16 cellular contexts compared by ENCODE assay signal in genomic region chr10:79397575-79398303, GRCh38. TPM values are rescaled to one million over a fixed set of nuclear protein-coding genes. Genes with fewer than 3 reads are reported as not detected.
A peak's percentile ranks its signal among the peaks of the same experiment; 100 is the strongest.
DNase-seq lines count a peak whose midpoint lies in the region; ATAC-seq, FAIRE-seq and TF ChIP-seq lines count a peak whose summit lies in the region.
"Had no signal": no experiment of that assay in that cellular context is flagged by ENCODE, and none has a peak within 500 bp of the region (broad histone marks: within the 10 kb centered on the region; RNA-seq: fewer than 3 reads in every experiment).

No MANE protein-coding gene starts in this region.

- no peak for TF ChIP-seq CTCF in HEK293 (tag by site-specific recombination; IDR thresholded peaks at IDR 0.05)
- no peak for TF ChIP-seq CTCF in H1 (IDR thresholded peaks at IDR 0.05; ENCODE audit: control extremely low read depth in 1 of 3, insufficient read depth in 1 of 3, low read depth in 1 of 3, low read length in 3 of 3)
- no peak for TF ChIP-seq CTCF in left lung (IDR thresholded peaks at IDR 0.05)
- no peak for TF ChIP-seq CTCF in vagina (IDR thresholded peaks at IDR 0.05)

- no peak overlapping the region for H4K5ac ChIP-seq in H1 (ENCODE audit: insufficient read length, low read depth, low read length)

- no peaks in the 10 kb centered on the region for H4K20me1 ChIP-seq in H1 (replicated peaks in 1 of 2; ENCODE audit: control insufficient read depth in 1 of 2, insufficient read depth in 2 of 2, low read length in 2 of 2)

- no peak for TF ChIP-seq EP300 in H1 (IDR thresholded peaks at IDR 0.05; ENCODE audit: borderline replicate concordance in 1 of 2, low read depth in 2 of 2, low read length in 2 of 2)

- no peaks in the 10 kb centered on the region for H3K9me3 ChIP-seq in HEK293 (ENCODE audit: control insufficient read depth, insufficient read depth, low read depth, low read length)
- H3K9me3 ChIP-seq in H1 (ENCODE audit: insufficient read depth in 2 of 2, low read depth in 1 of 2, low read length in 1 of 2), result no peaks in the 10 kb centered on the region
- H3K9me3 ChIP-seq in left lung, result no peaks in the 10 kb centered on the region
- no peaks in the 10 kb centered on the region for H3K9me3 ChIP-seq in skeletal muscle tissue (ENCODE audit: control insufficient read depth in 3 of 3, low read length in 3 of 3)
- no peaks in the 10 kb centered on the region for H3K9me3 ChIP-seq in vagina

- H3K27ac ChIP-seq in HEK293 (ENCODE audit: extremely low read depth, low read depth, low read length) (no peak overlapping the region), H1 (ENCODE audit: low read depth, low read length) (no peak overlapping the region), left lung (peak overlapping the region; percentile 81 to 87), skeletal muscle tissue (ENCODE audit: low read depth, low read length) (peak overlapping the region; percentile 95), vagina (no peak overlapping the region)
- H3K27ac ChIP-seq: RWPE1 had no signal

- WGBS in H1 (ENCODE audit: extremely low coverage in 1 of 2, insufficient coverage in 1 of 2, insufficient read length in 1 of 2, insufficient replicate concordance in 2 of 2, low coverage in 1 of 2, low lambda C conversion rate in 2 of 2, missing lambda C conversion rate in 1 of 2), 2 experiments, result 84% methylated on average over 17 of the region's 17 CpGs; no CpG with 5 or more reads in 1 of the 2 experiments

- peak; percentile 3 for ATAC-seq in left lung
- ATAC-seq: K562; naive thymus-derived CD4-positive, alpha-beta T cell had no signal

- no peak overlapping the region for H2AK5ac ChIP-seq in H1 (ENCODE audit: low read depth, low read length)

- H3K4me3 ChIP-seq in HEK293 (ENCODE audit: low read depth, low read length) (no peak overlapping the region), H1 (ENCODE audit: extremely low read depth in 1 of 4, insufficient read depth in 2 of 4, low read depth in 3 of 4, low read length in 4 of 4) (no peak overlapping the region), left lung (no peak overlapping the region), skeletal muscle tissue (ENCODE audit: low read length in 3 of 3) (peak overlapping the region in 1 of 3 donors; percentile 24), vagina (no peak overlapping the region)
- H3K4me3 ChIP-seq: K562 had no signal

- no peak overlapping the region for H2BK12ac ChIP-seq in H1 (ENCODE audit: low read depth, low read length)

- no peak overlapping the region for H2AFZ ChIP-seq in H1 (ENCODE audit: low read length)

- H3K14ac ChIP-seq in H1 (ENCODE audit: insufficient read length), result no peak overlapping the region

- no peak overlapping the region for H2BK15ac ChIP-seq in H1 (ENCODE audit: low read length)

- intact Hi-C loops in left lung (cut with DNase I), result no loop called here
- intact Hi-C loops in vagina (cut with DNase I), result no loop called here

- no peak overlapping the region for H3K18ac ChIP-seq in H1 (ENCODE audit: extremely low read depth, low read length)

- H3K79me2 ChIP-seq in H1 (ENCODE audit: control insufficient read depth in 1 of 2, insufficient read depth in 2 of 2, low read length in 2 of 2), result no peaks in the 10 kb centered on the region

- CTCF ChIA-PET in HEK293 (lab: Yijun Ruan, JAX) (interaction anchor here (0.7 to 2.3 kb wide), 2 partner anchors 23 to 47 kb away, joined by 3 to 8 read pairs; no protein-coding TSS in a partner anchor), H1 (lab: Charles Lee; ENCODE audit: partially characterized antibody) (interaction anchor here (0.6 to 13.1 kb wide), 15 partner anchors 8 to 565 kb away, joined by 3 to 100 read pairs (median 6); partner anchors contain the start of gene ZCCHC24)

- H3K9ac ChIP-seq in H1 (replicated peaks in 1 of 4; ENCODE audit: extremely low read depth in 1 of 4, low read depth in 3 of 4, low read length in 3 of 4) (no peak overlapping the region), skeletal muscle tissue (ENCODE audit: low read depth in 1 of 3, low read length in 3 of 3) (peak overlapping the region; percentile 45 to 68 (median 46))

- H4K8ac ChIP-seq in H1 (ENCODE audit: extremely low read depth, insufficient read depth, low read length), result 0 out of 2 replicates have a peak overlapping the region, but pooled peaks have one; percentile 66

- H3K23me2 ChIP-seq in H1 (ENCODE audit: low read depth, low read length), result no peaks in the 10 kb centered on the region

- no peak for FAIRE-seq in H1 (lab: Jason Lieb, UNC)
- FAIRE-seq: H54, K562 had no signal

- H3K4ac ChIP-seq in H1 (replicated peaks; ENCODE audit: insufficient read length, low read depth, low read length), result no peak overlapping the region

- H3K4me1 ChIP-seq in HEK293 (ENCODE audit: control insufficient read depth, insufficient read depth, low read length) (no peaks in the 10 kb centered on the region), H1 (replicated peaks in 1 of 4; ENCODE audit: control insufficient read depth in 3 of 4, insufficient read depth in 4 of 4, low read length in 3 of 4) (peaks cover 4 to 11% (median 9%) of the 10 kb centered on the region in 4 experiments), left lung (peaks cover 50% of the 10 kb centered on the region in 2 donors), skeletal muscle tissue (ENCODE audit: control insufficient read depth in 3 of 3, insufficient read depth in 3 of 3, low read length in 3 of 3) (peaks cover 23 to 71% (median 63%) of the 10 kb centered on the region in 3 donors), vagina (peaks cover 83% of the 10 kb centered on the region)

- H3K36me3 ChIP-seq in HEK293 (ENCODE audit: control insufficient read depth in 2 of 2, insufficient read depth in 1 of 2, low read length in 2 of 2) (no peaks in the 10 kb centered on the region), H1 (ENCODE audit: control insufficient read depth in 2 of 4, insufficient read depth in 4 of 4, low read length in 3 of 4) (no peaks in the 10 kb centered on the region), left lung (peaks cover 0 to 7% of the 10 kb centered on the region in 2 donors), skeletal muscle tissue (ENCODE audit: control insufficient read depth in 3 of 3, insufficient read depth in 3 of 3, low read length in 3 of 3) (peaks cover 7 to 12% (median 11%) of the 10 kb centered on the region in 3 donors), vagina (no peaks in the 10 kb centered on the region)

- TF ChIP-seq POLR2A in H1 (IDR thresholded peaks at IDR 0.05; ENCODE audit: control extremely low read depth in 1 of 2, low read depth in 2 of 2, low read length in 2 of 2), result no peak
- no peak for TF ChIP-seq POLR2A in vagina (IDR thresholded peaks at IDR 0.05)

- H2BK20ac ChIP-seq in H1 (ENCODE audit: low read length), result no peak overlapping the region

- POLR2A ChIA-PET in HEK293 (lab: Yijun Ruan, JAX) (no interaction called here), H1 (lab: Charles Lee; ENCODE audit: partially characterized antibody) (interaction anchor here (1.0 to 1.3 kb wide), 2 partner anchors 15 to 32 kb away, joined by 3 to 4 read pairs; no protein-coding TSS in a partner anchor)

- no peak overlapping the region for H3K4me2 ChIP-seq in H1 (ENCODE audit: insufficient read depth in 1 of 2, low read depth in 2 of 2, low read length in 2 of 2)

- H3K23ac ChIP-seq in H1 (ENCODE audit: insufficient read length), result no peak overlapping the region

- H2BK120ac ChIP-seq in H1 (replicated peaks; ENCODE audit: low read depth, low read length), result no peak overlapping the region

- H3K56ac ChIP-seq in H1 (replicated peaks; ENCODE audit: insufficient read length, low read depth, low read length), result no peak overlapping the region

- H3K27me3 ChIP-seq in H1 (replicated peaks in 1 of 4; ENCODE audit: control insufficient read depth in 3 of 4, extremely low read depth in 1 of 4, insufficient read depth in 3 of 4, low read length in 3 of 4) (no peaks in the 10 kb centered on the region), left lung (no peaks in the 10 kb centered on the region), skeletal muscle tissue (ENCODE audit: control insufficient read depth in 3 of 3, insufficient read depth in 3 of 3, low read length in 3 of 3) (no peaks in the 10 kb centered on the region), vagina (no peaks in the 10 kb centered on the region)

- H4K91ac ChIP-seq in H1 (replicated peaks; ENCODE audit: insufficient read length, low read length), result no peak overlapping the region

- H3K79me1 ChIP-seq in H1 (ENCODE audit: low read depth, low read length), result no peaks in the 10 kb centered on the region

- DNase-seq in H1 (ENCODE audit: low read depth in 1 of 2, low spot score in 2 of 2) (no peak), left lung (peak in 1 of 2 donors; percentile 76), vagina (ENCODE audit: extremely low spot score in 2 of 2) (no peak), AML-193 (lab: John Stamatoyannopoulos, UW) (no peak), occipital lobe (lab: John Stamatoyannopoulos, UW) (no peak), NCI-H524 (lab: John Stamatoyannopoulos, UW) (no peak)
- DNase-seq: CD8-positive, alpha-beta memory T cell; cerebellar nuclear complex; hippocampal formation; naive thymus-derived CD4-positive, alpha-beta T cell; NCI-H2081 had no signal

- no peak for TF ChIP-seq RAD21 in H1 (IDR thresholded peaks at IDR 0.05 in 1 of 2, conservative IDR thresholded peaks at IDR 0.05 in 1 of 2; ENCODE audit: low read depth in 2 of 2, low read length in 2 of 2)

- no peak overlapping the region for H2BK5ac ChIP-seq in H1 (ENCODE audit: low read depth, low read length)

RNA-seq across cellular contexts. Expression of gene ZCCHC24, which starts 47.7 kb away (rescaled TPM):
- total RNA-seq in H1 (2021; fragmentation: NEBNext Ultra II Directional; extraction: Animal tissue kit (Norgen Biotek cat#: 25700)), result 6.2 and 6.9 TPM in 2 replicates
- polyA plus RNA-seq in H1 (2011; rRNA removed), result 3.9 and 5.8 TPM in 2 replicates
- 4.1 TPM for polyA plus RNA-seq in H1 (2011; cell fraction: cytosol; rRNA removed)
- 4.5 TPM for polyA plus RNA-seq in H1 (2011; cell fraction: nucleus; rRNA removed)
- polyA plus RNA-seq in H1 (2012, experiment 1 of 2), result 3.1 to 4.4 TPM (median 4.3 TPM) in 4 replicates
- polyA plus RNA-seq in H1 (2012, experiment 2 of 2), result 3.8 TPM
- 3.6 TPM for polyA plus RNA-seq in H1 (2013, experiment 1 of 2)
- 3.8 TPM for polyA plus RNA-seq in H1 (2013, experiment 2 of 2)
- polyA minus RNA-seq in H1 (2011; rRNA and poly(A)+ RNA removed), result 3.4 and 3.7 TPM in 2 replicates
- 4.0 TPM for polyA minus RNA-seq in H1 (2011; cell fraction: cytosol; rRNA and poly(A)+ RNA removed)
- polyA minus RNA-seq in H1 (2011; cell fraction: nucleus; rRNA and poly(A)+ RNA removed), result 3.2 TPM
- 10 to 100 TPM; 31.2 to 42.4 TPM for total RNA-seq in left lung
- total RNA-seq in skeletal muscle tissue, result 20.9 TPM
- 57.0 TPM for total RNA-seq in vagina
- total RNA-seq in occipital lobe, result 6.2 TPM

RNA-seq across cellular contexts. Expression of gene PPIF, which starts 50.5 kb away (rescaled TPM):
- 70.2 and 74.9 TPM in 2 replicates for total RNA-seq in H1 (2021; fragmentation: NEBNext Ultra II Directional; extraction: Animal tissue kit (Norgen Biotek cat#: 25700))
- 77.6 and 107 TPM in 2 replicates for polyA plus RNA-seq in H1 (2011; rRNA removed)
- 91.0 TPM for polyA plus RNA-seq in H1 (2011; cell fraction: cytosol; rRNA removed)
- polyA plus RNA-seq in H1 (2011; cell fraction: nucleus; rRNA removed), result 104 TPM
- 66.7 to 100 TPM (median 84.3 TPM) in 4 replicates for polyA plus RNA-seq in H1 (2012, experiment 1 of 2)
- polyA plus RNA-seq in H1 (2012, experiment 2 of 2), result 67.0 TPM
- 54.5 TPM for polyA plus RNA-seq in H1 (2013, experiment 1 of 2)
- 54.9 TPM for polyA plus RNA-seq in H1 (2013, experiment 2 of 2)
- polyA minus RNA-seq in H1 (2011; rRNA and poly(A)+ RNA removed), result 62.8 and 81.2 TPM in 2 replicates
- polyA minus RNA-seq in H1 (2011; cell fraction: cytosol; rRNA and poly(A)+ RNA removed), result 40.5 TPM
- 52.5 TPM for polyA minus RNA-seq in H1 (2011; cell fraction: nucleus; rRNA and poly(A)+ RNA removed)
- 10 to 100 TPM; 32.9 to 75.6 TPM for total RNA-seq in left lung
- 9.9 TPM for total RNA-seq in skeletal muscle tissue
- 44.7 TPM for total RNA-seq in vagina
- 5.8 TPM for total RNA-seq in occipital lobe

Comparison
In these comparisons a context has a peak if more than half of its experiments do, and no peak if none do; other contexts are left out.
1. H3K27ac ChIP-seq: peak in left lung (2 of 2) and skeletal muscle tissue (single experiment); none in HEK293 (single experiment), H1 (single experiment) and vagina (single experiment).
2. H3K9ac ChIP-seq: peak in skeletal muscle tissue (3 of 3); none in H1 (0 of 4).